24 cellular contexts compared by ENCODE assay signal in the genomic region with DNA sequence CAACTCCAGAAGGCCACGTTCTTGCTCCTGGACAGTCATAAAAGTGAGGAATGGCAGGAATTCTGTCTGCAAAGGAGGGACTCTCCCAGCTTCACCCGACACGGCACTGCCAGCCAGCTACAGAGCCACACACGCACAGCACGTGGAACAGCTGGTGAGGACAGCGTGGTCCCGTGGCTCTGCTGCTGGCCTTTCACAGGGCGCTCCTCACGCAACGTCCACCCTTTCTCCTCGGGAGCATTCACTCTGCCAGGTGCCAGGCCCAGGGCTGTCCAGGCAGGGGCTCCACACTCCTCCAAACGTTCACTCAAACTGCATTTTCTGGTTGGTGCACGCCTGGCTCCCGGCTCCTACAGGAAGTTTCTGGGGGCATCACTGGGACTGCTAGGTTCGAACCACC. TPM values are rescaled to one million over a fixed set of nuclear protein-coding genes. Genes with fewer than 3 reads are reported as not detected.
"Had no signal": no experiment of that assay in that cellular context is flagged by ENCODE, and none has a peak within 500 bp of the region (broad histone marks: within the 10 kb centered on the region; RNA-seq: fewer than 3 reads in every experiment).

No MANE protein-coding gene starts in this region.

- H3K36me3 Mint-ChIP-seq: natural killer cell treated with Interleukin-12 subunit alpha and Interleukin-12 subunit beta and Interleukin-15 and Interleukin-18, amount 100 ng/mL, for 72 hours had no signal

- H3K4me3 ChIP-seq: colonic mucosa, esophagus muscularis mucosa, gastroesophageal sphincter, heart left ventricle, hepatocyte, mucosa of descending colon, psoas muscle, sigmoid colon, suprapubic skin, transverse colon, vagina had no signal

- H3K27me3 Mint-ChIP-seq: stimulated activated naive CD8-positive, alpha-beta T cell treated with anti-CD3 and anti-CD28 coated beads, Interleukin-15, amount 100 ng/mL, for 72 hours had no signal

- H3K27me3 ChIP-seq: colonic mucosa, esophagus muscularis mucosa, foreskin keratinocyte, gastroesophageal sphincter, heart left ventricle, hepatocyte, sigmoid colon, suprapubic skin, transverse colon, vagina had no signal

- H3K36me3 ChIP-seq: colonic mucosa, heart left ventricle, vagina had no signal

- H3K27ac Mint-ChIP-seq: dendritic cell treated with granulocyte-macrophage colony-stimulating factor and Interleukin-4, amounts not matched to agents 40 ng/mL and 50 ng/mL, for 4 days; mesothelial cell of epicardium; natural killer cell treated with Interleukin-12 subunit alpha and Interleukin-12 subunit beta and Interleukin-15 and Interleukin-18, amount 100 ng/mL, for 72 hours; stimulated activated naive B cell treated with anti-CD40 and anti-IgM and Interleukin-4, amounts not matched to agents 10 μg/mL and 1 μg/mL and 100 μg/mL, for 72 hours; stimulated activated naive CD8-positive, alpha-beta T cell treated with anti-CD3 and anti-CD28 coated beads, Interleukin-15, amount 100 ng/mL, for 72 hours had no signal

- H3K4me2 ChIP-seq: hepatocyte had no signal

- H3K9me3 Mint-ChIP-seq: mesothelial cell of epicardium had no signal

- H2AFZ ChIP-seq: hepatocyte had no signal

- H3K27ac ChIP-seq: colonic mucosa, esophagus muscularis mucosa, foreskin keratinocyte, gastroesophageal sphincter, heart left ventricle, hepatocyte, psoas muscle, sigmoid colon, suprapubic skin, transverse colon, vagina had no signal

- FAIRE-seq: endothelial cell of umbilical vein had no signal

- DNase-seq: colonic mucosa; effector CD8-positive, alpha-beta T cell; heart left ventricle; mesenchymal stem cell; mucosa of descending colon; naive B cell; right cardiac atrium; stimulated activated naive B cell treated with anti-CD40 and anti-IgM and Interleukin-4, amounts not matched to agents 10 μg/mL and 1 μg/mL and 100 μg/mL, for 72 hours; stimulated activated naive CD8-positive, alpha-beta T cell treated with anti-CD3 and anti-CD28 coated beads, Interleukin-15, amount 100 ng/mL, for 72 hours; transverse colon had no signal

- H3K4me1 ChIP-seq: colonic mucosa, esophagus muscularis mucosa, foreskin keratinocyte, gastroesophageal sphincter, heart left ventricle, psoas muscle, sigmoid colon, transverse colon, vagina had no signal

- ATAC-seq: gastroesophageal sphincter, left lobe of liver, right cardiac atrium had no signal

- H3K4me1 Mint-ChIP-seq: mesothelial cell of epicardium; naive B cell; stimulated activated naive B cell treated with anti-CD40 and anti-IgM and Interleukin-4, amounts not matched to agents 10 μg/mL and 1 μg/mL and 100 μg/mL, for 72 hours; stimulated activated naive CD8-positive, alpha-beta T cell treated with anti-CD3 and anti-CD28 coated beads, Interleukin-15, amount 100 ng/mL, for 72 hours had no signal

- H3K4me3 Mint-ChIP-seq: dendritic cell treated with granulocyte-macrophage colony-stimulating factor and Interleukin-4, amounts not matched to agents 40 ng/mL and 50 ng/mL, for 4 days; mesothelial cell of epicardium; naive B cell; natural killer cell treated with Interleukin-12 subunit alpha and Interleukin-12 subunit beta and Interleukin-15 and Interleukin-18, amount 100 ng/mL, for 72 hours; neural crest cell; stimulated activated naive B cell treated with anti-CD40 and anti-IgM and Interleukin-4, amounts not matched to agents 10 μg/mL and 1 μg/mL and 100 μg/mL, for 72 hours; stimulated activated naive CD8-positive, alpha-beta T cell treated with anti-CD3 and anti-CD28 coated beads, Interleukin-15, amount 100 ng/mL, for 72 hours had no signal

- H3K9me3 ChIP-seq: colonic mucosa, esophagus muscularis mucosa, gastroesophageal sphincter, heart left ventricle, mucosa of descending colon, psoas muscle, sigmoid colon, suprapubic skin, transverse colon, vagina had no signal

RNA-seq across cellular contexts. Expression of a gene that starts 14.4 kb away (rescaled TPM):
- total RNA-seq: endothelial cell of umbilical vein; natural killer cell treated with Interleukin-12 subunit alpha and Interleukin-12 subunit beta and Interleukin-15 and Interleukin-18, amount 100 ng/mL, for 72 hours had no signal
- polyA plus RNA-seq: endothelial cell of umbilical vein had no signal
